In the genomic region with DNA sequence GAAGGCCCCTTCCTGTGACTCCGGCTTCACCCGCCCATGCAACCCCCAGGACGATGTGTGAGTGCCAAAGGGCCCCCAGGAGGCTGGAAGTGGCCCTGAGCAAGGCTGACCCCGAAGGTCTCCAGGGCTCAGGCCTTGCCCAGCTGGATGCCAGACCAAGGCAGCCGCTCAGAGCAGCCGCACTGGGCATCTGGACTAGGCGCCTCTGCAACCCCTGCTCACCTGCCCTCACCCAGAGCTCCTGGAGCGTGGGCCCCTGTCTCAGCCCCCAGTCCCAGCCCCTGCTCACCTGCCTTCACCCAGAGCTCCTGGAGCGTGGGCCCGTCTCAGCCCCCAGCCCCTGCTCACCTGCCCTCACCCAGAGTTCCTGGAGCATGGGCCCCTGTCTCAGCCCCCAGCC, we compare ENCODE assay signal across 22 cellular contexts. TPM values are rescaled to one million over a fixed set of nuclear protein-coding genes. Genes with fewer than 3 reads are reported as not detected.
"Had no signal": no experiment of that assay in that cellular context is flagged by ENCODE, and none has a peak within 500 bp of the region (broad histone marks: within the 10 kb centered on the region; RNA-seq: fewer than 3 reads in every experiment).

No MANE protein-coding gene starts in this region.

- H3K9me3 ChIP-seq: gastrocnemius medialis, heart right ventricle, mucosa of descending colon, pancreas had no signal

- H3K27me3 ChIP-seq: neural progenitor cell, pancreas had no signal

- H3K4me3 ChIP-seq: gastrocnemius medialis, heart right ventricle, mucosa of descending colon, neural progenitor cell, pancreas had no signal

- H3K27ac ChIP-seq: gastrocnemius medialis, heart right ventricle, neural progenitor cell, pancreas had no signal

- ATAC-seq: esophagus mucosa, gastrocnemius medialis, heart right ventricle, pancreas, right cardiac atrium had no signal

- H3K4me2 ChIP-seq: neural progenitor cell had no signal

- H3K36me3 Mint-ChIP-seq: natural killer cell treated with Interleukin-12 subunit alpha and Interleukin-12 subunit beta and Interleukin-15 and Interleukin-18, amount 100 ng/mL, for 72 hours; neural progenitor cell had no signal

- DNase-seq: effector memory CD4-positive, alpha-beta T cell; gastrocnemius medialis; heart right ventricle; hypothalamus; kidney glomerular epithelial cell; occipital lobe; pancreas; right cardiac atrium; small intestine; stimulated activated CD4-positive, alpha-beta T cell treated with anti-CD3 and anti-CD28 coated beads, Interleukin-12 subunit alpha, Interleukin-12 subunit beta, amount 100 ng/mL, for 4 hours; stimulated activated naive CD4-positive, alpha-beta T cell; trophoblast cell had no signal

- H3K27ac Mint-ChIP-seq: natural killer cell treated with Interleukin-12 subunit alpha and Interleukin-12 subunit beta and Interleukin-15 and Interleukin-18, amount 100 ng/mL, for 72 hours; neural progenitor cell; progenitor cell of endocrine pancreas had no signal

- H2AFZ ChIP-seq: neural progenitor cell had no signal

- H3K9ac ChIP-seq: neural progenitor cell had no signal

- H3K4me1 ChIP-seq: gastrocnemius medialis, heart right ventricle, neural progenitor cell, pancreas had no signal

- H3K4me3 Mint-ChIP-seq: natural killer cell treated with Interleukin-12 subunit alpha and Interleukin-12 subunit beta and Interleukin-15 and Interleukin-18, amount 100 ng/mL, for 72 hours; neural progenitor cell had no signal

- H3K36me3 ChIP-seq: gastrocnemius medialis, heart right ventricle, neural progenitor cell, pancreas had no signal

- H3K9me3 Mint-ChIP-seq: natural killer cell treated with Interleukin-12 subunit alpha and Interleukin-12 subunit beta and Interleukin-15 and Interleukin-18, amount 100 ng/mL, for 72 hours; neural progenitor cell had no signal

RNA-seq across cellular contexts. Expression of gene SRMS, which starts 1.3 kb away (rescaled TPM):
- total RNA-seq: fibroblast of lung; gastrocnemius medialis; heart right ventricle; liver; lung microvascular endothelial cell; mesenteric fat pad; myocyte; natural killer cell treated with Interleukin-12 subunit alpha and Interleukin-12 subunit beta and Interleukin-15 and Interleukin-18, amount 100 ng/mL, for 72 hours; occipital lobe; pancreas; progenitor cell of endocrine pancreas; right cardiac atrium had no signal

RNA-seq across cellular contexts. Expression of gene PTK6, which starts 9.1 kb away (rescaled TPM):
- total RNA-seq: lung microvascular endothelial cell had no signal
